ENCODE assay signal across 28 cellular contexts in genomic region chr1:185786524-185786923, GRCh38. TPM values are rescaled to one million over a fixed set of nuclear protein-coding genes. Genes with fewer than 3 reads are reported as not detected.
DNase-seq lines count a peak whose midpoint lies in the region; ATAC-seq and TF ChIP-seq lines count a peak whose summit lies in the region.
"Had no signal": no experiment of that assay in that cellular context is flagged by ENCODE, and none has a peak within 500 bp of the region (broad histone marks: within the 10 kb centered on the region; RNA-seq: fewer than 3 reads in every experiment).

No MANE protein-coding gene starts in this region.

- in situ Hi-C loops in astrocyte of the spinal cord (cut with HindIII; ENCODE audit: low sequenced_read_pairs) = no loop called here

- no peaks in the 10 kb centered on the region for H3K36me3 ChIP-seq in thoracic aorta

- DNase-seq in EH (ENCODE audit: low read depth) (peak; percentile 87), LHCN-M2 (ENCODE audit: low read depth) (peak; percentile 5), astrocyte of the spinal cord (ENCODE audit: low read depth, low spot score) (peak; percentile 30), thoracic aorta (ENCODE audit: low spot score) (no peak), foreskin melanocyte (no peak)
- no peak for DNase-seq in T-helper 2 cell treated with Interferon-gamma antibody and Interleukin-4, amounts not matched to agents 5 μg/mL and 100 μg/mL, for 36 hours (ENCODE audit: low spot score)
- DNase-seq: activated CD4-positive, alpha-beta memory T cell treated with anti-CD3 and anti-CD28 coated beads, Interleukin-2, amount 10 ng/mL, durations not matched to agents 7 days and 5 days; activated CD8-positive, alpha-beta memory T cell treated with anti-CD3 and anti-CD28 coated beads, Interleukin-2, amount 50 U/mL, for 4 hours; AML-193; amygdala; CD8-positive, alpha-beta T cell; GDM1; H7; KG1; mesenchymal stem cell; MM.1S; NCI-H1417; NCI-H2029 treated with DMSO at 0.1 percent for 48 hours; NCI-H524; nephron progenitor cell; OCI-M1; stimulated activated CD4-positive, alpha-beta T cell treated with anti-CD3 and anti-CD28 coated beads, Interleukin-15, amount 100 ng/mL, for 24 hours had no signal

- no peak overlapping the region for H3K27ac Mint-ChIP-seq in T-helper 2 cell treated with Interferon-gamma antibody and Interleukin-4, amounts not matched to agents 5 μg/mL and 100 μg/mL, for 36 hours
- H3K27ac Mint-ChIP-seq: activated CD4-positive, alpha-beta memory T cell treated with anti-CD3 and anti-CD28 coated beads, Interleukin-2, amount 10 ng/mL, durations not matched to agents 7 days and 5 days; activated naive CD4-positive, alpha-beta T cell treated with anti-CD3 and anti-CD28 coated beads, Interleukin-2, amount 50 U/mL, for 24 hours; activated T-helper 17 cell treated with anti-CD3 and anti-CD28 coated beads, Interleukin-2, amount 50 U/mL, for 72 hours; CD8-positive, alpha-beta T cell; stimulated activated memory B cell treated with anti-CD40 and anti-IgM and Interleukin-4, amounts not matched to agents 10 μg/mL and 1 μg/mL and 100 μg/mL, for 72 hours; type B pancreatic cell had no signal

- no peak overlapping the region for H3K4me3 ChIP-seq in astrocyte of the spinal cord (ENCODE audit: low read depth, low read length)
- no peak overlapping the region for H3K4me3 ChIP-seq in thoracic aorta

- no peaks in the 10 kb centered on the region for H3K27me3 Mint-ChIP-seq in T-helper 2 cell treated with Interferon-gamma antibody and Interleukin-4, amounts not matched to agents 5 μg/mL and 100 μg/mL, for 36 hours (ENCODE audit: low read depth)
- H3K27me3 Mint-ChIP-seq: activated CD4-positive, alpha-beta memory T cell treated with anti-CD3 and anti-CD28 coated beads, Interleukin-2, amount 10 ng/mL, durations not matched to agents 7 days and 5 days had no signal

- TF ChIP-seq CTCF in astrocyte of the spinal cord (IDR thresholded peaks at IDR 0.05; ENCODE audit: low read depth, low read length) (no peak), thoracic aorta (IDR thresholded peaks at IDR 0.05) (no peak)

- no peak overlapping the region for H3K4me3 Mint-ChIP-seq in T-helper 2 cell treated with Interferon-gamma antibody and Interleukin-4, amounts not matched to agents 5 μg/mL and 100 μg/mL, for 36 hours
- H3K4me3 Mint-ChIP-seq: activated CD4-positive, alpha-beta memory T cell treated with anti-CD3 and anti-CD28 coated beads, Interleukin-2, amount 10 ng/mL, durations not matched to agents 7 days and 5 days; activated naive CD4-positive, alpha-beta T cell treated with anti-CD3 and anti-CD28 coated beads, Interleukin-2, amount 50 U/mL, for 24 hours; activated T-helper 17 cell treated with anti-CD3 and anti-CD28 coated beads, Interleukin-2, amount 50 U/mL, for 72 hours; CD8-positive, alpha-beta T cell; nephron progenitor cell; stimulated activated memory B cell treated with anti-CD40 and anti-IgM and Interleukin-4, amounts not matched to agents 10 μg/mL and 1 μg/mL and 100 μg/mL, for 72 hours; type B pancreatic cell had no signal

- H3K27me3 ChIP-seq in thoracic aorta (replicated peaks; ENCODE audit: insufficient read depth) = no peaks in the 10 kb centered on the region

- no peak for ATAC-seq in thoracic aorta (ENCODE audit: insufficient number of reproducible peaks, low FRiP score, low read depth)
- no peak for ATAC-seq in GM19455 (IDR thresholded peaks at IDR 0.05; ENCODE audit: unreplicated experiment)
- ATAC-seq: activated T-helper 17 cell treated with anti-CD3 and anti-CD28 coated beads, Interleukin-2, amount 50 U/mL, for 72 hours; CD8-positive, alpha-beta T cell; left lobe of liver; stimulated activated memory B cell treated with anti-CD40 and anti-IgM and Interleukin-4, amounts not matched to agents 10 μg/mL and 1 μg/mL and 100 μg/mL, for 72 hours had no signal

- no peaks in the 10 kb centered on the region for H3K9me3 Mint-ChIP-seq in T-helper 2 cell treated with Interferon-gamma antibody and Interleukin-4, amounts not matched to agents 5 μg/mL and 100 μg/mL, for 36 hours
- H3K9me3 Mint-ChIP-seq: activated CD4-positive, alpha-beta memory T cell treated with anti-CD3 and anti-CD28 coated beads, Interleukin-2, amount 10 ng/mL, durations not matched to agents 7 days and 5 days; CD8-positive, alpha-beta T cell; stimulated activated memory B cell treated with anti-CD40 and anti-IgM and Interleukin-4, amounts not matched to agents 10 μg/mL and 1 μg/mL and 100 μg/mL, for 72 hours; type B pancreatic cell had no signal

- H3K36me3 Mint-ChIP-seq in T-helper 2 cell treated with Interferon-gamma antibody and Interleukin-4, amounts not matched to agents 5 μg/mL and 100 μg/mL, for 36 hours (ENCODE audit: low read depth) = no peaks in the 10 kb centered on the region
- H3K36me3 Mint-ChIP-seq: activated naive CD4-positive, alpha-beta T cell treated with anti-CD3 and anti-CD28 coated beads, Interleukin-2, amount 50 U/mL, for 24 hours; CD8-positive, alpha-beta T cell; stimulated activated memory B cell treated with anti-CD40 and anti-IgM and Interleukin-4, amounts not matched to agents 10 μg/mL and 1 μg/mL and 100 μg/mL, for 72 hours; type B pancreatic cell had no signal

- H3K4me1 ChIP-seq in thoracic aorta (ENCODE audit: control insufficient read depth in 1 of 2, low read depth in 2 of 2) = peaks cover 31 to 60% of the 10 kb centered on the region in 2 donors

- no peaks in the 10 kb centered on the region for H3K9me3 ChIP-seq in thoracic aorta

- no peaks in the 10 kb centered on the region for H3K4me1 Mint-ChIP-seq in T-helper 2 cell treated with Interferon-gamma antibody and Interleukin-4, amounts not matched to agents 5 μg/mL and 100 μg/mL, for 36 hours (ENCODE audit: low read depth)
- H3K4me1 Mint-ChIP-seq: activated CD4-positive, alpha-beta memory T cell treated with anti-CD3 and anti-CD28 coated beads, Interleukin-2, amount 10 ng/mL, durations not matched to agents 7 days and 5 days; activated naive CD4-positive, alpha-beta T cell treated with anti-CD3 and anti-CD28 coated beads, Interleukin-2, amount 50 U/mL, for 24 hours; activated T-helper 17 cell treated with anti-CD3 and anti-CD28 coated beads, Interleukin-2, amount 50 U/mL, for 72 hours; stimulated activated memory B cell treated with anti-CD40 and anti-IgM and Interleukin-4, amounts not matched to agents 10 μg/mL and 1 μg/mL and 100 μg/mL, for 72 hours had no signal

- H3K27ac ChIP-seq in thoracic aorta = peak overlapping the region; percentile 14 to 17

RNA-seq across cellular contexts. Expression of gene HMCN1, which starts 52.3 kb away (rescaled TPM):
- total RNA-seq in LHCN-M2 (2014; rRNA removed) = under 0.01 and 0.06 TPM in 2 replicates
- polyA plus RNA-seq in LHCN-M2 (2012) = 0.01 TPM
- total RNA-seq in thoracic aorta = 100 to 1,000 TPM; 142 to 191 TPM

Comparison
In these comparisons a context has a peak if more than half of its experiments do, and no peak if none do; other contexts are left out.
1. DNase-seq: peak in EH (single experiment), LHCN-M2 (single experiment) and astrocyte of the spinal cord (single experiment); none in thoracic aorta (single experiment), T-helper 2 cell treated with Interferon-gamma antibody and Interleukin-4, amounts not matched to agents 5 μg/mL and 100 μg/mL, for 36 hours (single experiment) and foreskin melanocyte (single experiment).
2. RNA of gene HMCN1, which starts 52.3 kb away (total RNA-seq): 142 to 191 TPM in thoracic aorta; under 0.01 to 0.06 TPM in LHCN-M2; every median in the first group is over 100 times any median in the second.